In genomic region chr9:80592413-80592812, GRCh38 we compare ENCODE assay signal across 37 cellular contexts.
"Had no signal": no experiment of that assay in that cellular context is flagged by ENCODE, and none has a peak within 500 bp of the region (broad histone marks: within the 10 kb centered on the region; RNA-seq: fewer than 3 reads in every experiment).

No MANE protein-coding gene starts in this region.

- H3K27ac Mint-ChIP-seq: activated CD4-positive, alpha-beta memory T cell treated with anti-CD3 and anti-CD28 coated beads, Interleukin-2, amount 10 ng/mL, durations not matched to agents 7 days and 5 days; activated CD4-positive, alpha-beta T cell treated with anti-CD3 and anti-CD28 coated beads for 36 hours; activated CD4-positive, alpha-beta T cell treated with anti-CD3 and anti-CD28 coated beads, Interleukin-2, amount 10 ng/mL, durations not matched to agents 7 days and 5 days; activated naive CD4-positive, alpha-beta T cell treated with anti-CD3 and anti-CD28 coated beads for 36 hours; activated naive CD4-positive, alpha-beta T cell treated with anti-CD3 and anti-CD28 coated beads, Interleukin-2, amount 50 U/mL, for 72 hours; activated naive CD8-positive, alpha-beta T cell treated with anti-CD3 and anti-CD28 coated beads for 36 hours; activated T-cell treated with anti-CD3 and anti-CD28 coated beads, Interleukin-2, amount 50 U/mL, for 72 hours; activated T-helper 1 cell treated with anti-CD3 and anti-CD28 coated beads, Interleukin-12 subunit alpha, Interleukin-12 subunit beta, Interleukin-2, Interleukin-4 antibody, amounts not matched to agents 30 ng/mL and 10 ng/mL and 1 ng/mL, durations not matched to agents 14 hours and 24 hours and 36 hours; activated T-helper 17 cell treated with anti-CD3 and anti-CD28 coated beads, Interleukin-2, amount 50 U/mL, for 72 hours; brain; T-helper 1 cell treated with Interleukin-12 subunit alpha and Interleukin-12 subunit beta and Interleukin-4 antibody, amounts not matched to agents 30 μg/mL and 1 μg/mL, for 36 hours; T-helper 2 cell treated with Interferon-gamma antibody and Interleukin-4, amounts not matched to agents 5 μg/mL and 100 μg/mL, for 36 hours; WTC11 had no signal

- H3K4me3 Mint-ChIP-seq: activated CD4-positive, alpha-beta memory T cell treated with anti-CD3 and anti-CD28 coated beads, Interleukin-2, amount 10 ng/mL, durations not matched to agents 7 days and 5 days; activated CD4-positive, alpha-beta T cell treated with anti-CD3 and anti-CD28 coated beads for 36 hours; activated CD4-positive, alpha-beta T cell treated with anti-CD3 and anti-CD28 coated beads, Interleukin-2, amount 10 ng/mL, durations not matched to agents 7 days and 5 days; activated naive CD4-positive, alpha-beta T cell treated with anti-CD3 and anti-CD28 coated beads for 36 hours; activated naive CD8-positive, alpha-beta T cell treated with anti-CD3 and anti-CD28 coated beads for 36 hours; activated T-cell treated with anti-CD3 and anti-CD28 coated beads, Interleukin-2, amount 50 U/mL, for 4 hours; activated T-cell treated with anti-CD3 and anti-CD28 coated beads, Interleukin-2, amount 50 U/mL, for 72 hours; activated T-helper 1 cell treated with anti-CD3 and anti-CD28 coated beads, Interleukin-12 subunit alpha, Interleukin-12 subunit beta, Interleukin-2, Interleukin-4 antibody, amounts not matched to agents 30 ng/mL and 10 ng/mL and 1 ng/mL, durations not matched to agents 14 hours and 24 hours and 36 hours; activated T-helper 17 cell treated with anti-CD3 and anti-CD28 coated beads, Interleukin-2, amount 50 U/mL, for 72 hours; brain; central memory CD8-positive, alpha-beta T cell; T-helper 1 cell treated with Interleukin-12 subunit alpha and Interleukin-12 subunit beta and Interleukin-4 antibody, amounts not matched to agents 30 μg/mL and 1 μg/mL, for 36 hours; T-helper 2 cell treated with Interferon-gamma antibody and Interleukin-4, amounts not matched to agents 5 μg/mL and 100 μg/mL, for 36 hours; WTC11 had no signal

- H3K27me3 Mint-ChIP-seq: activated CD4-positive, alpha-beta memory T cell treated with anti-CD3 and anti-CD28 coated beads, Interleukin-2, amount 10 ng/mL, durations not matched to agents 7 days and 5 days; activated CD4-positive, alpha-beta T cell treated with anti-CD3 and anti-CD28 coated beads for 36 hours; activated CD4-positive, alpha-beta T cell treated with anti-CD3 and anti-CD28 coated beads, Interleukin-2, amount 10 ng/mL, durations not matched to agents 7 days and 5 days; activated naive CD8-positive, alpha-beta T cell treated with anti-CD3 and anti-CD28 coated beads for 36 hours; activated T-helper 17 cell treated with anti-CD3 and anti-CD28 coated beads, Interleukin-2, amount 50 U/mL, for 72 hours; central memory CD8-positive, alpha-beta T cell had no signal

- H3K27ac ChIP-seq: adrenal gland, ascending aorta, cardiac muscle cell, WERI-Rb-1 had no signal

- DNase-seq: activated CD4-positive, alpha-beta memory T cell treated with anti-CD3 and anti-CD28 coated beads, Interleukin-2, amount 10 ng/mL, durations not matched to agents 7 days and 5 days; activated CD4-positive, alpha-beta T cell treated with anti-CD3 and anti-CD28 coated beads for 1 hour; activated CD4-positive, alpha-beta T cell treated with anti-CD3 and anti-CD28 coated beads for 36 hours; activated CD4-positive, alpha-beta T cell treated with anti-CD3 and anti-CD28 coated beads for 48 hours; activated CD4-positive, alpha-beta T cell treated with anti-CD3 and anti-CD28 coated beads, Interleukin-2, amount 10 ng/mL, durations not matched to agents 7 days and 5 days; activated CD4-positive, alpha-beta T cell treated with anti-CD3 and anti-CD28 coated beads, Interleukin-2, amount 50 U/mL, for 48 hours; activated CD4-positive, CD25-positive, alpha-beta regulatory T cell; activated CD8-positive, alpha-beta memory T cell treated with anti-CD3 and anti-CD28 coated beads, Interleukin-2, amount 50 U/mL, for 4 hours; activated effector memory CD4-positive, alpha-beta T cell treated with anti-CD3 and anti-CD28 coated beads, Interleukin-2, amount 50 U/mL, for 16 hours; activated gamma-delta T cell treated with Interleukin-2 at 50 U/mL for 16 hours; activated naive CD4-positive, alpha-beta T cell; activated naive CD4-positive, alpha-beta T cell treated with anti-CD3 and anti-CD28 coated beads for 36 hours; activated naive CD4-positive, alpha-beta T cell treated with anti-CD3 and anti-CD28 coated beads, Interleukin-2, amount 50 U/mL, for 16 hours; activated naive CD8-positive, alpha-beta T cell treated with anti-CD3 and anti-CD28 coated beads for 36 hours; activated T-cell treated with anti-CD3 and anti-CD28 coated beads for 4 hours; activated T-cell treated with anti-CD3 and anti-CD28 coated beads, Interleukin-2, amount 50 U/mL, for 1 hour; activated T-cell treated with anti-CD3 and anti-CD28 coated beads, Interleukin-2, amount 50 U/mL, for 4 hours; activated T-cell treated with anti-CD3 and anti-CD28 coated beads, Interleukin-2, amount 50 U/mL, for 72 hours; adrenal gland; amniotic stem cell; caudate nucleus; cerebellar nuclear complex; T-helper 1 cell; T-helper 2 cell; T-helper 9 cell; WERI-Rb-1 had no signal

- H3K9me3 Mint-ChIP-seq: activated naive CD8-positive, alpha-beta T cell treated with anti-CD3 and anti-CD28 coated beads for 36 hours; activated T-cell treated with anti-CD3 and anti-CD28 coated beads, Interleukin-2, amount 50 U/mL, for 4 hours; T-helper 1 cell treated with Interleukin-12 subunit alpha and Interleukin-12 subunit beta and Interleukin-4 antibody, amounts not matched to agents 30 μg/mL and 1 μg/mL, for 36 hours had no signal

- ATAC-seq: activated CD4-positive, alpha-beta T cell treated with anti-CD3 and anti-CD28 coated beads for 36 hours; activated CD4-positive, CD25-positive, alpha-beta regulatory T cell treated with anti-CD3 and anti-CD28 coated beads, Interleukin-2, amount 50 U/mL, for 24 hours; activated naive CD4-positive, alpha-beta T cell treated with anti-CD3 and anti-CD28 coated beads, Interleukin-2, amount 50 U/mL, for 72 hours; activated T-cell treated with anti-CD3 and anti-CD28 coated beads, Interleukin-2, amount 50 U/mL, for 4 hours; activated T-cell treated with anti-CD3 and anti-CD28 coated beads, Interleukin-2, amount 50 U/mL, for 72 hours; activated T-helper 17 cell treated with anti-CD3 and anti-CD28 coated beads, Interleukin-2, amount 50 U/mL, for 72 hours; WTC11 had no signal

- H3K36me3 Mint-ChIP-seq: activated naive CD4-positive, alpha-beta T cell treated with anti-CD3 and anti-CD28 coated beads, Interleukin-2, amount 50 U/mL, for 72 hours; activated naive CD8-positive, alpha-beta T cell treated with anti-CD3 and anti-CD28 coated beads for 36 hours; brain had no signal

- H3K4me1 Mint-ChIP-seq: activated CD4-positive, alpha-beta memory T cell treated with anti-CD3 and anti-CD28 coated beads, Interleukin-2, amount 10 ng/mL, durations not matched to agents 7 days and 5 days; activated CD4-positive, alpha-beta T cell treated with anti-CD3 and anti-CD28 coated beads for 36 hours; activated CD4-positive, alpha-beta T cell treated with anti-CD3 and anti-CD28 coated beads, Interleukin-2, amount 10 ng/mL, durations not matched to agents 7 days and 5 days; activated naive CD8-positive, alpha-beta T cell treated with anti-CD3 and anti-CD28 coated beads for 36 hours; activated T-helper 17 cell treated with anti-CD3 and anti-CD28 coated beads, Interleukin-2, amount 50 U/mL, for 72 hours; brain; central memory CD8-positive, alpha-beta T cell had no signal
